In the genomic region with DNA sequence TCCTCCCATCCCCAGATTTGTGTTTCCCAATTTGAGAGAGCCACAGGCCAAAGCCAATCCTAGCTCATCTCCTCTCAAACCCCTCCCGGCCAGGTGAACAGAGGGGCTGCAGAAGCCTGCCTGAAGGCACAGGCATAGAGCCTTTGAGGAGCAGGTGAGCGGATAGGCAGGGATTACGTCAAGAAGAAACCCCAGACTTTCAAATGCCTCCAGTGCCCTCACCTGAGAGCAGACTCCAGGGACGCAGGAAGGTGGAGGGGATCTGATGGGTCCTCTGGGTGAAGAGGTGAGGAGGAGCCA, we compare ENCODE assay signal across 8 cellular contexts. TPM values are rescaled to one million over a fixed set of nuclear protein-coding genes. Genes with fewer than 3 reads are reported as not detected.
DNase-seq lines count a peak whose midpoint lies in the region; ATAC-seq and TF ChIP-seq lines count a peak whose summit lies in the region.

No MANE protein-coding gene starts in this region.

- H3K4me1 ChIP-seq in Loucy (ENCODE audit: insufficient read depth, low read length, poor library complexity, severe bottlenecking) (peaks cover 11% of the 10 kb centered on the region), ectodermal cell (ENCODE audit: control insufficient read depth, insufficient read depth, low read length) (peaks cover 39% of the 10 kb centered on the region), neural progenitor cell (peaks cover 33% of the 10 kb centered on the region)

- H3K36me3 ChIP-seq in Loucy (ENCODE audit: insufficient read depth, low read length), result no peaks in the 10 kb centered on the region
- peaks cover 14% of the 10 kb centered on the region for H3K36me3 ChIP-seq in ectodermal cell (ENCODE audit: control insufficient read depth, insufficient read depth, low read length)
- H3K36me3 ChIP-seq in neural progenitor cell, result no peaks in the 10 kb centered on the region

- H3K9me2 ChIP-seq in Loucy (replicated peaks; ENCODE audit: low read depth, low read length), result no peaks in the 10 kb centered on the region

- H3K4me2 ChIP-seq in Loucy (ENCODE audit: low read depth, low read length, poor library complexity, severe bottlenecking) (peak overlapping the region; percentile 82), neural progenitor cell (peak overlapping the region; percentile 93)

- H3K27me3 ChIP-seq in Loucy (ENCODE audit: insufficient read depth, low read length, poor library complexity, severe bottlenecking), result no peaks in the 10 kb centered on the region
- no peaks in the 10 kb centered on the region for H3K27me3 ChIP-seq in ectodermal cell (ENCODE audit: control insufficient read depth, insufficient read depth, low read length, poor library complexity, severe bottlenecking)
- no peaks in the 10 kb centered on the region for H3K27me3 ChIP-seq in neural progenitor cell

- TF ChIP-seq CTCF in Loucy (conservative IDR thresholded peaks at IDR 0.05; ENCODE audit: low read length), result no peak
- no peak for TF ChIP-seq CTCF in neural progenitor cell (IDR thresholded peaks at IDR 0.05)

- H3K27me3 Mint-ChIP-seq in neural progenitor cell (ENCODE audit: insufficient read depth, low read depth), result peaks cover 9% of the 10 kb centered on the region

- H3K9me3 ChIP-seq in Loucy (ENCODE audit: insufficient read depth, low read depth, low read length), result no peaks in the 10 kb centered on the region
- no peaks in the 10 kb centered on the region for H3K9me3 ChIP-seq in ectodermal cell (ENCODE audit: control insufficient read depth, low read length)
- no peaks in the 10 kb centered on the region for H3K9me3 ChIP-seq in neural progenitor cell (ENCODE audit: low read depth)

- H3K27ac ChIP-seq in ectodermal cell (ENCODE audit: insufficient read depth, low read depth, low read length, poor library complexity, severe bottlenecking) (no peak overlapping the region), neural progenitor cell (no peak overlapping the region)

- peak overlapping the region; percentile 70 for H3K27ac Mint-ChIP-seq in neural progenitor cell

- H3K9ac ChIP-seq in Loucy (ENCODE audit: low read depth, low read length, poor library complexity, severe bottlenecking) (peak overlapping the region; percentile 67), neural progenitor cell (peak overlapping the region; percentile 48)

- H3K36me3 Mint-ChIP-seq in neural progenitor cell, result peaks cover 15% of the 10 kb centered on the region

- peaks cover 2% of the 10 kb centered on the region for H3K9me3 Mint-ChIP-seq in neural progenitor cell

- H3K79me2 ChIP-seq in Loucy (ENCODE audit: insufficient read depth, low read length) (no peaks in the 10 kb centered on the region), neural progenitor cell (ENCODE audit: low read depth) (peaks cover 36% of the 10 kb centered on the region)

- ATAC-seq in GM21723 (IDR thresholded peaks at IDR 0.05; ENCODE audit: unreplicated experiment), result no peak
- ATAC-seq in GM21717 (IDR thresholded peaks at IDR 0.05; ENCODE audit: unreplicated experiment), result no peak
- ATAC-seq in HG02981 (IDR thresholded peaks at IDR 0.05; ENCODE audit: unreplicated experiment), result no peak

- no peaks in the 10 kb centered on the region for H3F3A ChIP-seq in Loucy (ENCODE audit: low read depth)
- H3F3A ChIP-seq in neural progenitor cell (ENCODE audit: low read depth), result peaks cover 12% of the 10 kb centered on the region

- WGBS in ectodermal cell, 2 experiments, result 6 to 7% methylated on average over 4 of the region's 4 CpGs

- peak overlapping the region; percentile 76 for H3K4me3 ChIP-seq in Loucy (ENCODE audit: low read length, poor library complexity, severe bottlenecking)
- H3K4me3 ChIP-seq in ectodermal cell (ENCODE audit: insufficient read depth, low read depth, low read length), result peak overlapping the region; percentile 54
- peak overlapping the region; percentile 79 for H3K4me3 ChIP-seq in neural progenitor cell

- peak overlapping the region; percentile 87 for H2AFZ ChIP-seq in Loucy (ENCODE audit: low read length)
- no peak overlapping the region for H2AFZ ChIP-seq in neural progenitor cell (replicated peaks)

- peaks cover 45% of the 10 kb centered on the region for H3K4me1 Mint-ChIP-seq in neural progenitor cell

- H4K20me1 ChIP-seq in Loucy (ENCODE audit: insufficient read depth, low read length, poor library complexity, severe bottlenecking), result no peaks in the 10 kb centered on the region
- peaks cover 24% of the 10 kb centered on the region for H4K20me1 ChIP-seq in neural progenitor cell (ENCODE audit: low read depth)

- DNase-seq in DMS79 (lab: John Stamatoyannopoulos, UW) (peak; percentile 39), neural progenitor cell (ENCODE audit: low spot score) (peak; percentile 36), HUDEP-2 (lab: John Stamatoyannopoulos, UW; ENCODE audit: unreplicated experiment in 76 of 76) (no peak)

- peak overlapping the region; percentile 97 for H3K4me3 Mint-ChIP-seq in neural progenitor cell

RNA-seq across cellular contexts. Expression of gene RND1, which starts 0.6 kb away (rescaled TPM):
- polyA plus RNA-seq in ectodermal cell (2013, experiment 1 of 4), result 30.5 TPM
- 27.9 TPM for polyA plus RNA-seq in ectodermal cell (2013, experiment 2 of 4)
- polyA plus RNA-seq in ectodermal cell (2013, experiment 3 of 4), result 29.8 TPM
- polyA plus RNA-seq in ectodermal cell (2013, experiment 4 of 4), result 35.8 TPM
- 9.8 and 16.7 TPM in 2 replicates for total RNA-seq in neural progenitor cell (ENCODE audit: low replicate concordance)

RNA-seq across cellular contexts. Expression of gene DDX23, which starts 13.1 kb away (rescaled TPM):
- 108 TPM for polyA plus RNA-seq in ectodermal cell (2013, experiment 1 of 4)
- polyA plus RNA-seq in ectodermal cell (2013, experiment 2 of 4), result 102 TPM
- 65.4 TPM for polyA plus RNA-seq in ectodermal cell (2013, experiment 3 of 4)
- 70.7 TPM for polyA plus RNA-seq in ectodermal cell (2013, experiment 4 of 4)
- total RNA-seq in neural progenitor cell (ENCODE audit: low replicate concordance), result 95.6 and 109 TPM in 2 replicates

RNA-seq across cellular contexts. Expression of gene CACNB3, which starts 46.8 kb away (rescaled TPM):
- 89.9 TPM for polyA plus RNA-seq in ectodermal cell (2013, experiment 1 of 4)
- 86.1 TPM for polyA plus RNA-seq in ectodermal cell (2013, experiment 2 of 4)
- polyA plus RNA-seq in ectodermal cell (2013, experiment 3 of 4), result 69.9 TPM
- polyA plus RNA-seq in ectodermal cell (2013, experiment 4 of 4), result 76.3 TPM
- 25.0 and 31.3 TPM in 2 replicates for total RNA-seq in neural progenitor cell (ENCODE audit: low replicate concordance)

Comparison
In these comparisons a context has a peak if more than half of its experiments do, and no peak if none do; other contexts are left out.
1. DNase-seq: peak in DMS79 (single experiment) and neural progenitor cell (single experiment); none in HUDEP-2 (0 of 76).
2. Peak in every context shown above with its lines, with median percentiles within 50 percentile points of each other: H3K4me3 ChIP-seq.